ENCODE assay signal across 1 cellular context in the genomic region with DNA sequence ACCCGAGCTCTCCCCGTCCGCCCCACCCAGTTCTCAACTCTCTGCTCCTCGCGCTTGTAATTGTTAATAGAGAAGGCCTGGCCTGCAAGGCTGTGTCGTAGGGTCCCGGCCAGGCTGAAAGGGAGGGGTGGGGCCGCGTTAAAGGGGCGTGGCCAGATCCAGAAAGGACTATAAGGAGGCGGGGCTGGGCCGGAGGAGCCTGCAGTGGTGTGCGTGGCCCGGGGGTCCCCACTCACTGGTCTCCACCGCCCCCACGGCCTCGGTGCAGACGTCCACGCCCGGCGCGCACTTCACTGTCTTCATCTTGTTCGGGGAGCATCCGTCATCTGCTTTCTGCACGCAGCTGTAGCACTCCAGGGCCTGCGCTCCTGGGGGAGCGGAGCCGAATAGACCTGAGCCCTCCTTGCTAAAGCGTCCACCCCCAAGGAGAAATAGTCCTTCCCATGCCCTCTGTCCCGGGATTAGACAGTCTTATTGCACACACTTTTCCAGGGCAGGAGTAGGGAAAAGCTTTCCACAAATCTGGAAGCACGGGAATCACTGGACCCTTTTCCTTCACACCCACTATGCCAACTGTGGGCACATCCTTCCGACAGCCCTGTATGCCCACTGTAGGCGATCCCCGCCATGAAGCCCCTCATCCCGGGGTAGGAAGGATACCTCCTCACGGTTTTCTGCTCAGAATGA.
TF ChIP-seq lines count a peak whose summit lies in the region.

No MANE protein-coding gene starts in this region.

TF ChIP-seq in HEK293, 187 proteins besides CTCF, POLR2A, EP300 and RAD21 (continued from another document):
- no peak for TF ChIP-seq ZNF169 (tag by site-specific recombination; IDR thresholded peaks at IDR 0.05)
- TF ChIP-seq, protein P1, sequence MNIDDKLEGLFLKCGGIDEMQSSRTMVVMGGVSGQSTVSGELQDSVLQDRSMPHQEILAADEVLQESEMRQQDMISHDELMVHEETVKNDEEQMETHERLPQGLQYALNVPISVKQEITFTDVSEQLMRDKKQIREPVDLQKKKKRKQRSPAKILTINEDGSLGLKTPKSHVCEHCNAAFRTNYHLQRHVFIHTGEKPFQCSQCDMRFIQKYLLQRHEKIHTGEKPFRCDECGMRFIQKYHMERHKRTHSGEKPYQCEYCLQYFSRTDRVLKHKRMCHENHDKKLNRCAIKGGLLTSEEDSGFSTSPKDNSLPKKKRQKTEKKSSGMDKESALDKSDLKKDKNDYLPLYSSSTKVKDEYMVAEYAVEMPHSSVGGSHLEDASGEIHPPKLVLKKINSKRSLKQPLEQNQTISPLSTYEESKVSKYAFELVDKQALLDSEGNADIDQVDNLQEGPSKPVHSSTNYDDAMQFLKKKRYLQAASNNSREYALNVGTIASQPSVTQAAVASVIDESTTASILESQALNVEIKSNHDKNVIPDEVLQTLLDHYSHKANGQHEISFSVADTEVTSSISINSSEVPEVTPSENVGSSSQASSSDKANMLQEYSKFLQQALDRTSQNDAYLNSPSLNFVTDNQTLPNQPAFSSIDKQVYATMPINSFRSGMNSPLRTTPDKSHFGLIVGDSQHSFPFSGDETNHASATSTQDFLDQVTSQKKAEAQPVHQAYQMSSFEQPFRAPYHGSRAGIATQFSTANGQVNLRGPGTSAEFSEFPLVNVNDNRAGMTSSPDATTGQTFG (tag by site-specific recombination; IDR thresholded peaks at IDR 0.05; ENCODE audit: borderline replicate concordance), result no peak
- TF ChIP-seq, protein P2, sequence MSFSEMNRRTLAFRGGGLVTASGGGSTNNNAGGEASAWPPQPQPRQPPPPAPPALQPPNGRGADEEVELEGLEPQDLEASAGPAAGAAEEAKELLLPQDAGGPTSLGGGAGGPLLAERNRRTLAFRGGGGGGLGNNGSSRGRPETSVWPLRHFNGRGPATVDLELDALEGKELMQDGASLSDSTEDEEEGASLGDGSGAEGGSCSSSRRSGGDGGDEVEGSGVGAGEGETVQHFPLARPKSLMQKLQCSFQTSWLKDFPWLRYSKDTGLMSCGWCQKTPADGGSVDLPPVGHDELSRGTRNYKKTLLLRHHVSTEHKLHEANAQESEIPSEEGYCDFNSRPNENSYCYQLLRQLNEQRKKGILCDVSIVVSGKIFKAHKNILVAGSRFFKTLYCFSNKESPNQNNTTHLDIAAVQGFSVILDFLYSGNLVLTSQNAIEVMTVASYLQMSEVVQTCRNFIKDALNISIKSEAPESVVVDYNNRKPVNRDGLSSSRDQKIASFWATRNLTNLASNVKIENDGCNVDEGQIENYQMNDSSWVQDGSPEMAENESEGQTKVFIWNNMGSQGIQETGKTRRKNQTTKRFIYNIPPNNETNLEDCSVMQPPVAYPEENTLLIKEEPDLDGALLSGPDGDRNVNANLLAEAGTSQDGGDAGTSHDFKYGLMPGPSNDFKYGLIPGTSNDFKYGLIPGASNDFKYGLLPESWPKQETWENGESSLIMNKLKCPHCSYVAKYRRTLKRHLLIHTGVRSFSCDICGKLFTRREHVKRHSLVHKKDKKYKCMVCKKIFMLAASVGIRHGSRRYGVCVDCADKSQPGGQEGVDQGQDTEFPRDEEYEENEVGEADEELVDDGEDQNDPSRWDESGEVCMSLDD (tag by site-specific recombination; IDR thresholded peaks at IDR 0.05), result 0 out of 2 replicates have a peak, but pooled peaks have one; percentile 8
- TF ChIP-seq ZNF426 (tag by site-specific recombination; IDR thresholded peaks at IDR 0.05), result no peak
- 0 out of 2 replicates have a peak, but pooled peaks have one; percentile 1 for TF ChIP-seq KLF9 (tag by site-specific recombination; IDR thresholded peaks at IDR 0.05; ENCODE audit: low read depth)
- TF ChIP-seq YY2 (tag by site-specific recombination; IDR thresholded peaks at IDR 0.05), result 0 out of 2 replicates have a peak, but pooled peaks have one; percentile 37
- no peak for TF ChIP-seq ZNF423 (tag by site-specific recombination; IDR thresholded peaks at IDR 0.05)
- TF ChIP-seq IKZF3 (tag by site-specific recombination; IDR thresholded peaks at IDR 0.05), result peak; percentile 74
- TF ChIP-seq, protein P3, sequence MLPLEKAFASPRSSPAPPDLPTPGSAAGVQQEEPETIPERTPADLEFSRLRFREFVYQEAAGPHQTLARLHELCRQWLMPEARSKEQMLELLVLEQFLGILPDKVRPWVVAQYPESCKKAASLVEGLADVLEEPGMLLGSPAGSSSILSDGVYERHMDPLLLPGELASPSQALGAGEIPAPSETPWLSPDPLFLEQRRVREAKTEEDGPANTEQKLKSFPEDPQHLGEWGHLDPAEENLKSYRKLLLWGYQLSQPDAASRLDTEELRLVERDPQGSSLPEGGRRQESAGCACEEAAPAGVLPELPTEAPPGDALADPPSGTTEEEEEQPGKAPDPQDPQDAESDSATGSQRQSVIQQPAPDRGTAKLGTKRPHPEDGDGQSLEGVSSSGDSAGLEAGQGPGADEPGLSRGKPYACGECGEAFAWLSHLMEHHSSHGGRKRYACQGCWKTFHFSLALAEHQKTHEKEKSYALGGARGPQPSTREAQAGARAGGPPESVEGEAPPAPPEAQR (tag by site-specific recombination; IDR thresholded peaks at IDR 0.05), result no peak
- 0 out of 2 replicates have a peak, but pooled peaks have one; percentile 9 for TF ChIP-seq ZNF133 (tag by site-specific recombination; IDR thresholded peaks at IDR 0.05)
- TF ChIP-seq HOXD13 (CRISPR knock-in tag; IDR thresholded peaks at IDR 0.05; ENCODE audit: borderline replicate concordance), result no peak
- TF ChIP-seq, protein P4, sequence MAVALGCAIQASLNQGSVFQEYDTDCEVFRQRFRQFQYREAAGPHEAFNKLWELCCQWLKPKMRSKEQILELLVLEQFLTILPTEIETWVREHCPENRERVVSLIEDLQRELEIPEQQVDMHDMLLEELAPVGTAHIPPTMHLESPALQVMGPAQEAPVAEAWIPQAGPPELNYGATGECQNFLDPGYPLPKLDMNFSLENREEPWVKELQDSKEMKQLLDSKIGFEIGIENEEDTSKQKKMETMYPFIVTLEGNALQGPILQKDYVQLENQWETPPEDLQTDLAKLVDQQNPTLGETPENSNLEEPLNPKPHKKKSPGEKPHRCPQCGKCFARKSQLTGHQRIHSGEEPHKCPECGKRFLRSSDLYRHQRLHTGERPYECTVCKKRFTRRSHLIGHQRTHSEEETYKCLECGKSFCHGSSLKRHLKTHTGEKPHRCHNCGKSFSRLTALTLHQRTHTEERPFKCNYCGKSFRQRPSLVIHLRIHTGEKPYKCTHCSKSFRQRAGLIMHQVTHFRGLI (tag by site-specific recombination; IDR thresholded peaks at IDR 0.05), result 0 out of 2 replicates have a peak, but pooled peaks have one; percentile 32
- TF ChIP-seq, protein P5, sequence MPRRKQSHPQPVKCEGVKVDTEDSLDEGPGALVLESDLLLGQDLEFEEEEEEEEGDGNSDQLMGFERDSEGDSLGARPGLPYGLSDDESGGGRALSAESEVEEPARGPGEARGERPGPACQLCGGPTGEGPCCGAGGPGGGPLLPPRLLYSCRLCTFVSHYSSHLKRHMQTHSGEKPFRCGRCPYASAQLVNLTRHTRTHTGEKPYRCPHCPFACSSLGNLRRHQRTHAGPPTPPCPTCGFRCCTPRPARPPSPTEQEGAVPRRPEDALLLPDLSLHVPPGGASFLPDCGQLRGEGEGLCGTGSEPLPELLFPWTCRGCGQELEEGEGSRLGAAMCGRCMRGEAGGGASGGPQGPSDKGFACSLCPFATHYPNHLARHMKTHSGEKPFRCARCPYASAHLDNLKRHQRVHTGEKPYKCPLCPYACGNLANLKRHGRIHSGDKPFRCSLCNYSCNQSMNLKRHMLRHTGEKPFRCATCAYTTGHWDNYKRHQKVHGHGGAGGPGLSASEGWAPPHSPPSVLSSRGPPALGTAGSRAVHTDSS (tag by site-specific recombination; IDR thresholded peaks at IDR 0.05), result no peak
- TF ChIP-seq ZNF341 (tag by site-specific recombination; IDR thresholded peaks at IDR 0.05; ENCODE audit: low read depth), result peak; percentile 7; the same call in 1 of the 2 replicates
- TF ChIP-seq, protein P6, sequence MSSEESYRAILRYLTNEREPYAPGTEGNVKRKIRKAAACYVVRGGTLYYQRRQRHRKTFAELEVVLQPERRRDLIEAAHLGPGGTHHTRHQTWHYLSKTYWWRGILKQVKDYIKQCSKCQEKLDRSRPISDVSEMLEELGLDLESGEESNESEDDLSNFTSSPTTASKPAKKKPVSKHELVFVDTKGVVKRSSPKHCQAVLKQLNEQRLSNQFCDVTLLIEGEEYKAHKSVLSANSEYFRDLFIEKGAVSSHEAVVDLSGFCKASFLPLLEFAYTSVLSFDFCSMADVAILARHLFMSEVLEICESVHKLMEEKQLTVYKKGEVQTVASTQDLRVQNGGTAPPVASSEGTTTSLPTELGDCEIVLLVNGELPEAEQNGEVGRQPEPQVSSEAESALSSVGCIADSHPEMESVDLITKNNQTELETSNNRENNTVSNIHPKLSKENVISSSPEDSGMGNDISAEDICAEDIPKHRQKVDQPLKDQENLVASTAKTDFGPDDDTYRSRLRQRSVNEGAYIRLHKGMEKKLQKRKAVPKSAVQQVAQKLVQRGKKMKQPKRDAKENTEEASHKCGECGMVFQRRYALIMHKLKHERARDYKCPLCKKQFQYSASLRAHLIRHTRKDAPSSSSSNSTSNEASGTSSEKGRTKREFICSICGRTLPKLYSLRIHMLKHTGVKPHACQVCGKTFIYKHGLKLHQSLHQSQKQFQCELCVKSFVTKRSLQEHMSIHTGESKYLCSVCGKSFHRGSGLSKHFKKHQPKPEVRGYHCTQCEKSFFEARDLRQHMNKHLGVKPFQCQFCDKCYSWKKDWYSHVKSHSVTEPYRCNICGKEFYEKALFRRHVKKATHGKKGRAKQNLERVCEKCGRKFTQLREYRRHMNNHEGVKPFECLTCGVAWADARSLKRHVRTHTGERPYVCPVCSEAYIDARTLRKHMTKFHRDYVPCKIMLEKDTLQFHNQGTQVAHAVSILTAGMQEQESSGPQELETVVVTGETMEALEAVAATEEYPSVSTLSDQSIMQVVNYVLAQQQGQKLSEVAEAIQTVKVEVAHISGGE (tag by site-specific recombination; conservative IDR thresholded peaks at IDR 0.05; ENCODE audit: low read depth), result no peak
- peak; percentile 78 for TF ChIP-seq ZFP69B (tag by site-specific recombination; IDR thresholded peaks at IDR 0.05)
- no peak for TF ChIP-seq ZNF621 (tag by site-specific recombination; IDR thresholded peaks at IDR 0.05)
- no peak for TF ChIP-seq ZNF202 (tag by site-specific recombination; IDR thresholded peaks at IDR 0.05; ENCODE audit: borderline replicate concordance)
TF ChIP-seq in HEK293: peak in this region for 12.
